14 cellular contexts compared by ENCODE assay signal in genomic region chr3:57948782-57949242, GRCh38. TPM values are rescaled to one million over a fixed set of nuclear protein-coding genes. Genes with fewer than 3 reads are reported as not detected.
DNase-seq lines count a peak whose midpoint lies in the region; TF ChIP-seq lines count a peak whose summit lies in the region.
"Had no signal": no experiment of that assay in that cellular context is flagged by ENCODE, and none has a peak within 500 bp of the region (broad histone marks: within the 10 kb centered on the region; RNA-seq: fewer than 3 reads in every experiment).

No MANE protein-coding gene starts in this region.

- TF ChIP-seq CTCF in RWPE1 (conservative IDR thresholded peaks at IDR 0.05; ENCODE audit: low read depth), result no peak
- no peak for TF ChIP-seq CTCF in dorsolateral prefrontal cortex (IDR thresholded peaks at IDR 0.05 in 54 of 56, conservative IDR thresholded peaks at IDR 0.05 in 2 of 56; ENCODE audit: low read depth in 1 of 56, partially characterized antibody in 56 of 56)

- CTCF ChIA-PET in RWPE1 (lab: Yijun Ruan, JAX), result no interaction called here

- DNase-seq in RWPE1 (ENCODE audit: low spot score) (no peak), dorsolateral prefrontal cortex (peak in 4 of 10 donors; percentile 20 to 49 (median 29)), substantia nigra (lab: John Stamatoyannopoulos, UW) (peak in 18 of 49 donors; percentile 7 to 63 (median 26)), NCI-H187 treated with DMSO at 0.1 percent for 48 hours (lab: John Stamatoyannopoulos, UW) (no peak), RKO (ENCODE audit: low spot score) (no peak), SW 1271 (lab: John Stamatoyannopoulos, UW) (no peak)
- no peak for DNase-seq in effector memory CD4-positive, alpha-beta T cell
- DNase-seq: CD8-positive, alpha-beta T cell; colonic mucosa; mesendoderm; NCI-H2227 treated with DMSO at 0.1 percent for 48 hours; OCI-M1; stimulated activated CD4-positive, alpha-beta T cell treated with anti-CD3 and anti-CD28 coated beads, Interleukin-4, amount 100 ng/mL, for 1 hour had no signal

- H3K27me3 ChIP-seq in dorsolateral prefrontal cortex (no peaks in the 10 kb centered on the region), muscle layer of duodenum (ENCODE audit: low read depth, low read length) (no peaks in the 10 kb centered on the region)
- H3K27me3 ChIP-seq in effector memory CD4-positive, alpha-beta T cell (replicated peaks; ENCODE audit: control insufficient read depth, insufficient read depth, low read length, poor library complexity, severe bottlenecking), result no peaks in the 10 kb centered on the region
- H3K27me3 ChIP-seq: colonic mucosa had no signal

- H3K27ac ChIP-seq in RWPE1 (peak overlapping the region; percentile 82), dorsolateral prefrontal cortex (peak overlapping the region in 54 of 59 donors; percentile 26 to 94 (median 78)), muscle layer of duodenum (ENCODE audit: low read length) (peak overlapping the region; percentile 42), substantia nigra (ENCODE audit: low read depth, low read length, poor library complexity, severe bottlenecking) (peak overlapping the region; percentile 67)
- H3K27ac ChIP-seq in effector memory CD4-positive, alpha-beta T cell (ENCODE audit: insufficient read depth, low read length, poor library complexity, severe bottlenecking), result no peak overlapping the region
- H3K27ac ChIP-seq: colonic mucosa had no signal

- POLR2A ChIA-PET in RWPE1 (lab: Yijun Ruan, JAX; ENCODE audit: low non-redundant PET), result no interaction called here

- peaks cover 15 to 27% of the 10 kb centered on the region in 2 donors for H3K4me1 ChIP-seq in muscle layer of duodenum (ENCODE audit: control insufficient read depth in 1 of 2, insufficient read depth in 2 of 2, low read length in 2 of 2)
- H3K4me1 ChIP-seq in effector memory CD4-positive, alpha-beta T cell (ENCODE audit: control insufficient read depth, insufficient read depth, low read length, poor library complexity, severe bottlenecking), result no peaks in the 10 kb centered on the region

- H3K36me3 ChIP-seq in muscle layer of duodenum (ENCODE audit: control insufficient read depth in 1 of 2, insufficient read depth in 2 of 2, low read length in 2 of 2), result no peaks in the 10 kb centered on the region
- H3K36me3 ChIP-seq in effector memory CD4-positive, alpha-beta T cell (ENCODE audit: control insufficient read depth, insufficient read depth, low read length), result no peaks in the 10 kb centered on the region
- H3K36me3 ChIP-seq: colonic mucosa had no signal

- intact Hi-C loops in dorsolateral prefrontal cortex (cut with DNase I), result no loop called here

- H3K9me3 ChIP-seq in muscle layer of duodenum (ENCODE audit: control insufficient read depth in 1 of 2, low read length in 2 of 2), result no peaks in the 10 kb centered on the region
- no peaks in the 10 kb centered on the region for H3K9me3 ChIP-seq in effector memory CD4-positive, alpha-beta T cell (ENCODE audit: control insufficient read depth, low read length)
- H3K9me3 ChIP-seq: colonic mucosa had no signal

- H3K4me3 ChIP-seq in dorsolateral prefrontal cortex, result peak overlapping the region in 39 of 59 donors; percentile 0 to 57 (median 27)
- no peak overlapping the region for H3K4me3 ChIP-seq in muscle layer of duodenum (ENCODE audit: low read depth in 1 of 2, low read length in 2 of 2)
- H3K4me3 ChIP-seq in effector memory CD4-positive, alpha-beta T cell (ENCODE audit: insufficient read depth, low read depth, low read length, poor library complexity, severe bottlenecking), result no peak overlapping the region
- H3K4me3 ChIP-seq: colonic mucosa had no signal

RNA-seq across cellular contexts. Expression of gene FLNB, which starts 59.4 kb away (rescaled TPM):
- total RNA-seq in dorsolateral prefrontal cortex, result 10 to 100 TPM; 29.4 to 98.8 (median 48.0) TPM

Comparison
In these comparisons a context has a peak if more than half of its experiments do, and no peak if none do; other contexts are left out.
1. H3K4me3 ChIP-seq: peak in dorsolateral prefrontal cortex (39 of 59); none in muscle layer of duodenum (0 of 2) and effector memory CD4-positive, alpha-beta T cell (single experiment).